30 cellular contexts compared by ENCODE assay signal in genomic region chr6:154806804-154807203, GRCh38.
DNase-seq lines count a peak whose midpoint lies in the region; ATAC-seq and TF ChIP-seq lines count a peak whose summit lies in the region.
"Had no signal": no experiment of that assay in that cellular context is flagged by ENCODE, and none has a peak within 500 bp of the region (broad histone marks: within the 10 kb centered on the region; RNA-seq: fewer than 3 reads in every experiment).

No MANE protein-coding gene starts in this region.

- peaks cover 7% of the 10 kb centered on the region for H3K79me1 ChIP-seq in mesenchymal stem cell (replicated peaks; ENCODE audit: low read length, poor library complexity, severe bottlenecking)

- no peak overlapping the region for H2AFZ ChIP-seq in mesenchymal stem cell (ENCODE audit: low read depth, low read length)

- in situ Hi-C loops in astrocyte of the spinal cord (cut with HindIII; ENCODE audit: low sequenced_read_pairs) = no loop called here

- H3K36me3 Mint-ChIP-seq in stimulated activated naive CD8-positive, alpha-beta T cell treated with anti-CD3 and anti-CD28 coated beads, Interleukin-15, Interleukin-2, amounts not matched to agents 100 ng/mL and 50 ng/mL, for 24 hours (ENCODE audit: low read depth) = peaks cover 69% of the 10 kb centered on the region
- H3K36me3 Mint-ChIP-seq in naive thymus-derived CD4-positive, alpha-beta T cell = peaks cover 9 to 51% (median 40%) of the 10 kb centered on the region in 5 donors

- no peak overlapping the region for H2BK12ac ChIP-seq in mesenchymal stem cell (ENCODE audit: low read length in 2 of 2)

- H3K36me3 ChIP-seq in mesenchymal stem cell (ENCODE audit: control insufficient read depth in 1 of 2, insufficient read depth in 2 of 2, low read depth in 1 of 2, low read length in 2 of 2) = peaks cover 4 to 83% of the 10 kb centered on the region in 2 experiments
- no peaks in the 10 kb centered on the region for H3K36me3 ChIP-seq in uterus
- peaks cover 21 to 51% (median 28%) of the 10 kb centered on the region in 3 experiments for H3K36me3 ChIP-seq in naive thymus-derived CD4-positive, alpha-beta T cell (ENCODE audit: control insufficient read depth in 2 of 3, insufficient read depth in 3 of 3, low read length in 3 of 3)

- H3K27me3 ChIP-seq in mesenchymal stem cell (ENCODE audit: control insufficient read depth in 1 of 2, insufficient read depth in 1 of 2, low read length in 2 of 2) = no peaks in the 10 kb centered on the region
- H3K27me3 ChIP-seq in uterus = no peaks in the 10 kb centered on the region
- no peaks in the 10 kb centered on the region for H3K27me3 ChIP-seq in naive thymus-derived CD4-positive, alpha-beta T cell (ENCODE audit: control insufficient read depth in 2 of 2, insufficient read depth in 2 of 2, low read length in 2 of 2)
- H3K27me3 ChIP-seq: BLaER1 treated with 17β-estradiol and CSF1 and Interleukin-3, amounts not matched to agents 10 nM and 100 nM; esophagus squamous epithelium; upper lobe of right lung had no signal

- H3K9me3 ChIP-seq in mesenchymal stem cell (ENCODE audit: control insufficient read depth, low read length) = no peaks in the 10 kb centered on the region
- H3K9me3 ChIP-seq in uterus = no peaks in the 10 kb centered on the region
- H3K9me3 ChIP-seq in naive thymus-derived CD4-positive, alpha-beta T cell (ENCODE audit: control insufficient read depth in 2 of 3, low read length in 3 of 3) = no peaks in the 10 kb centered on the region
- H3K9me3 ChIP-seq: esophagus squamous epithelium, HAP-1, upper lobe of right lung had no signal

- H4K8ac ChIP-seq in mesenchymal stem cell (ENCODE audit: low read length) = no peak overlapping the region

- H4K91ac ChIP-seq in mesenchymal stem cell (ENCODE audit: low read length) = no peak overlapping the region

- H3K9ac ChIP-seq in mesenchymal stem cell (ENCODE audit: low read length) = peak overlapping the region; percentile 66
- H3K9ac ChIP-seq: BLaER1 treated with 17β-estradiol and CSF1 and Interleukin-3, amounts not matched to agents 10 nM and 100 nM had no signal

- no peak for TF ChIP-seq POLR2A in uterus (IDR thresholded peaks at IDR 0.05)

- H2BK15ac ChIP-seq in mesenchymal stem cell (ENCODE audit: low read depth, poor library complexity, severe bottlenecking) = no peak overlapping the region

- H3K4me3 Mint-ChIP-seq in stimulated activated naive CD8-positive, alpha-beta T cell treated with anti-CD3 and anti-CD28 coated beads, Interleukin-15, Interleukin-2, amounts not matched to agents 100 ng/mL and 50 ng/mL, for 24 hours = no peak overlapping the region
- no peak overlapping the region for H3K4me3 Mint-ChIP-seq in naive thymus-derived CD4-positive, alpha-beta T cell
- H3K4me3 Mint-ChIP-seq: activated naive CD4-positive, alpha-beta T cell treated with anti-CD3 and anti-CD28 coated beads for 36 hours; activated T-cell treated with anti-CD3 and anti-CD28 coated beads, Interleukin-2, amount 50 U/mL, for 4 hours; dendritic cell treated with granulocyte-macrophage colony-stimulating factor and Interleukin-4, amounts not matched to agents 40 ng/mL and 50 ng/mL, for 4 days; T-helper 2 cell treated with Interferon-gamma antibody and Interleukin-4, amounts not matched to agents 5 μg/mL and 100 μg/mL, for 36 hours had no signal

- H2BK5ac ChIP-seq in mesenchymal stem cell (ENCODE audit: low read depth, low read length, poor library complexity, severe bottlenecking) = no peak overlapping the region

- no peak for ATAC-seq in stimulated activated naive CD8-positive, alpha-beta T cell treated with anti-CD3 and anti-CD28 coated beads, Interleukin-15, Interleukin-2, amounts not matched to agents 100 U/mL and 50 U/mL, for 24 hours
- ATAC-seq in naive thymus-derived CD4-positive, alpha-beta T cell = no peak
- ATAC-seq: activated T-cell treated with anti-CD3 and anti-CD28 coated beads, Interleukin-2, amount 50 U/mL, for 4 hours; upper lobe of right lung had no signal

- H3K4ac ChIP-seq in mesenchymal stem cell (ENCODE audit: low read depth in 1 of 2, low read length in 2 of 2) = no peak overlapping the region

- no peak overlapping the region for H3K18ac ChIP-seq in mesenchymal stem cell (ENCODE audit: low read depth in 1 of 2, low read length in 2 of 2)

- H3K4me1 ChIP-seq in mesenchymal stem cell (ENCODE audit: control insufficient read depth, insufficient read depth, low read depth, low read length) (no peaks in the 10 kb centered on the region), uterus (peaks cover 0 to under 1% of the 10 kb centered on the region in 2 donors)
- no peaks in the 10 kb centered on the region for H3K4me1 ChIP-seq in naive thymus-derived CD4-positive, alpha-beta T cell (ENCODE audit: control insufficient read depth in 2 of 2, insufficient read depth in 2 of 2, low read length in 2 of 2)
- H3K4me1 ChIP-seq: BLaER1 treated with 17β-estradiol and CSF1 and Interleukin-3, amounts not matched to agents 10 nM and 100 nM; esophagus squamous epithelium; HAP-1; upper lobe of right lung had no signal

- no peaks in the 10 kb centered on the region for H3K4me1 Mint-ChIP-seq in stimulated activated naive CD8-positive, alpha-beta T cell treated with anti-CD3 and anti-CD28 coated beads, Interleukin-15, Interleukin-2, amounts not matched to agents 100 ng/mL and 50 ng/mL, for 24 hours (ENCODE audit: low read depth)
- H3K4me1 Mint-ChIP-seq in naive thymus-derived CD4-positive, alpha-beta T cell = peaks cover 0 to 7% (median 3%) of the 10 kb centered on the region in 7 donors

- CTCF ChIA-PET in naive thymus-derived CD4-positive, alpha-beta T cell (lab: Charles Lee) = interaction anchor here (0.7 to 7.3 kb wide), 5 partner anchors 14 to 131 kb away, joined by 3 to 105 read pairs (median 3); no protein-coding TSS in a partner anchor

- H2AK5ac ChIP-seq in mesenchymal stem cell (ENCODE audit: low read length, severe bottlenecking) = no peak overlapping the region

- TF ChIP-seq CTCF in astrocyte of the spinal cord (IDR thresholded peaks at IDR 0.05; ENCODE audit: low read depth, low read length) (no peak), uterus (IDR thresholded peaks at IDR 0.05) (no peak)

- H2BK120ac ChIP-seq in mesenchymal stem cell (ENCODE audit: low read depth, low read length) = no peak overlapping the region

- no peaks in the 10 kb centered on the region for H3K27me3 Mint-ChIP-seq in stimulated activated naive CD8-positive, alpha-beta T cell treated with anti-CD3 and anti-CD28 coated beads, Interleukin-15, Interleukin-2, amounts not matched to agents 100 ng/mL and 50 ng/mL, for 24 hours
- H3K27me3 Mint-ChIP-seq in naive thymus-derived CD4-positive, alpha-beta T cell = no peaks in the 10 kb centered on the region
- H3K27me3 Mint-ChIP-seq: dendritic cell treated with granulocyte-macrophage colony-stimulating factor and Interleukin-4, amounts not matched to agents 40 ng/mL and 50 ng/mL, for 4 days had no signal

- H3K4me2 ChIP-seq in mesenchymal stem cell (ENCODE audit: low read length, poor library complexity, severe bottlenecking) = no peak overlapping the region
- H3K4me2 ChIP-seq: BLaER1 treated with 17β-estradiol and CSF1 and Interleukin-3, amounts not matched to agents 10 nM and 100 nM; smooth muscle cell had no signal

- no peak overlapping the region for H3K23ac ChIP-seq in mesenchymal stem cell (ENCODE audit: low read length in 2 of 2)

- H3K27ac ChIP-seq in mesenchymal stem cell (ENCODE audit: low read length, poor library complexity, severe bottlenecking) = no peak overlapping the region
- H3K27ac ChIP-seq in uterus = peak overlapping the region; percentile 21 to 64
- H3K27ac ChIP-seq in naive thymus-derived CD4-positive, alpha-beta T cell (ENCODE audit: low read depth, low read length) = no peak overlapping the region
- H3K27ac ChIP-seq: BLaER1 treated with 17β-estradiol and CSF1 and Interleukin-3, amounts not matched to agents 10 nM and 100 nM; esophagus squamous epithelium; HL-60; upper lobe of right lung had no signal

- no peaks in the 10 kb centered on the region for H3K9me3 Mint-ChIP-seq in stimulated activated naive CD8-positive, alpha-beta T cell treated with anti-CD3 and anti-CD28 coated beads, Interleukin-15, Interleukin-2, amounts not matched to agents 100 ng/mL and 50 ng/mL, for 24 hours
- H3K9me3 Mint-ChIP-seq in naive thymus-derived CD4-positive, alpha-beta T cell = peaks cover 0 to 2% (median 0%) of the 10 kb centered on the region in 11 donors
- H3K9me3 Mint-ChIP-seq: dendritic cell treated with granulocyte-macrophage colony-stimulating factor and Interleukin-4, amounts not matched to agents 40 ng/mL and 50 ng/mL, for 4 days; T-helper 2 cell treated with Interferon-gamma antibody and Interleukin-4, amounts not matched to agents 5 μg/mL and 100 μg/mL, for 36 hours had no signal

- H3K27ac Mint-ChIP-seq in stimulated activated naive CD8-positive, alpha-beta T cell treated with anti-CD3 and anti-CD28 coated beads, Interleukin-15, Interleukin-2, amounts not matched to agents 100 ng/mL and 50 ng/mL, for 24 hours = peak overlapping the region; percentile 1
- peak overlapping the region in 1 of 9 donors; percentile 2 for H3K27ac Mint-ChIP-seq in naive thymus-derived CD4-positive, alpha-beta T cell
- H3K27ac Mint-ChIP-seq: dendritic cell treated with granulocyte-macrophage colony-stimulating factor and Interleukin-4, amounts not matched to agents 40 ng/mL and 50 ng/mL, for 4 days; T-helper 2 cell treated with Interferon-gamma antibody and Interleukin-4, amounts not matched to agents 5 μg/mL and 100 μg/mL, for 36 hours had no signal

- H3K4me3 ChIP-seq in astrocyte of the spinal cord (ENCODE audit: low read depth, low read length) (no peak overlapping the region), mesenchymal stem cell (ENCODE audit: insufficient read depth in 1 of 2, low read depth in 1 of 2, low read length in 2 of 2) (no peak overlapping the region), uterus (no peak overlapping the region)
- H3K4me3 ChIP-seq in naive thymus-derived CD4-positive, alpha-beta T cell (ENCODE audit: low read length) = no peak overlapping the region
- H3K4me3 ChIP-seq: BLaER1 treated with 17β-estradiol and CSF1 and Interleukin-3, amounts not matched to agents 10 nM and 100 nM; esophagus squamous epithelium; HAP-1; smooth muscle cell; upper lobe of right lung had no signal

- DNase-seq in stimulated activated naive CD8-positive, alpha-beta T cell treated with anti-CD3 and anti-CD28 coated beads, Interleukin-15, Interleukin-2, amounts not matched to agents 100 U/mL and 50 U/mL, for 24 hours = no peak
- DNase-seq in astrocyte of the spinal cord (ENCODE audit: low read depth, low spot score) (peak; percentile 5), mesenchymal stem cell (peak; percentile 18), uterus (no peak), A172 (ENCODE audit: low spot score) (no peak), NCI-H510A (lab: John Stamatoyannopoulos, UW) (no peak)
- DNase-seq in naive thymus-derived CD4-positive, alpha-beta T cell = no peak
- DNase-seq: activated CD4-positive, alpha-beta T cell treated with anti-CD3 and anti-CD28 coated beads for 48 hours; activated naive CD4-positive, alpha-beta T cell treated with anti-CD3 and anti-CD28 coated beads for 36 hours; activated T-cell treated with anti-CD3 and anti-CD28 coated beads, Interleukin-2, amount 50 U/mL, for 4 hours; amygdala; COR-L47; DMS79; esophagus squamous epithelium; hippocampal formation; Kasumi-1; MV-4-11; NCI-H146; NCI-H446 treated with DMSO at 0.1 percent for 48 hours; retina; stimulated activated CD4-positive, alpha-beta T cell treated with anti-CD3 and anti-CD28 coated beads, Interleukin-1b, Interleukin-23, amount 100 ng/mL, for 48 hours; stimulated activated CD8-positive, alpha-beta memory T cell treated with anti-CD3 and anti-CD28 coated beads, Interleukin-4, amount 100 ng/mL, for 48 hours; upper lobe of right lung had no signal

- POLR2A ChIA-PET in naive thymus-derived CD4-positive, alpha-beta T cell (lab: Charles Lee) = no interaction called here

- no peak overlapping the region for H3K14ac ChIP-seq in mesenchymal stem cell (ENCODE audit: low read length in 2 of 2)

- WGBS in mesenchymal stem cell = 0% methylated on average over 1 of the region's 3 CpGs

- intact Hi-C loops in uterus (cut with DNase I; ENCODE audit: low total_unique reads) = no loop called here
- intact Hi-C loops in naive thymus-derived CD4-positive, alpha-beta T cell (cut with micrococcal nuclease) = no loop called here

Comparison
In these comparisons a context has a peak if more than half of its experiments do, and no peak if none do; other contexts are left out.
1. DNase-seq: peak in astrocyte of the spinal cord (single experiment) and mesenchymal stem cell (single experiment); none in stimulated activated naive CD8-positive, alpha-beta T cell treated with anti-CD3 and anti-CD28 coated beads, Interleukin-15, Interleukin-2, amounts not matched to agents 100 U/mL and 50 U/mL, for 24 hours (single experiment), uterus (0 of 2), A172 (single experiment), naive thymus-derived CD4-positive, alpha-beta T cell (0 of 9) and NCI-H510A (single experiment).
2. H3K27ac ChIP-seq: peak in uterus (2 of 2); none in mesenchymal stem cell (single experiment) and naive thymus-derived CD4-positive, alpha-beta T cell (single experiment).